ENCODE assay signal across 1 cellular context in the genomic region with DNA sequence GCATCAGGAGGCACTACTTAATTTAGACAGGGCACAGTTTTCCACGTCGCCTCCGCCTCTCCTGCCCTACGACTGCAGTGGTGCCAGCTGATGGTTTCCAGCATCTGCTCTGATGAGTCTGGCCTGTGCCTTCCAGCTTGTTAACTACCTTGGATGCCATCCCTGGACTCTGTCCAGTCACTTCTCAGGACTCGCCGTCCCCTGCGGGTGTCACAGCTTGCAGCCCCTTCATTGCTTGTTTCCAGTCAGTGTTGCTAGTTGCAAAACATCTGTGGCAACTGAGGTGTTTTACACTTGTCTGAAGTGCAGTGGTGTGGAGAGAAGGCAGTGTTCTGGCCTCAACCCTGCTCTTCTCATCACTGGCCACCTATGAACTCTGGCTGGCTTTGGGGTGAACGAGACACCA.
TF ChIP-seq lines count a peak whose summit lies in the region.

No MANE protein-coding gene starts in this region.

TF ChIP-seq in HepG2, 621 proteins besides CTCF, POLR2A, EP300 and RAD21 (continued from another document):
- no peak for TF ChIP-seq ZHX1 (CRISPR knock-in tag; IDR thresholded peaks at IDR 0.05; ENCODE audit: low read depth)
- TF ChIP-seq RFXAP (CRISPR knock-in tag; IDR thresholded peaks at IDR 0.05; ENCODE audit: borderline replicate concordance): no peak
